In the genomic region with DNA sequence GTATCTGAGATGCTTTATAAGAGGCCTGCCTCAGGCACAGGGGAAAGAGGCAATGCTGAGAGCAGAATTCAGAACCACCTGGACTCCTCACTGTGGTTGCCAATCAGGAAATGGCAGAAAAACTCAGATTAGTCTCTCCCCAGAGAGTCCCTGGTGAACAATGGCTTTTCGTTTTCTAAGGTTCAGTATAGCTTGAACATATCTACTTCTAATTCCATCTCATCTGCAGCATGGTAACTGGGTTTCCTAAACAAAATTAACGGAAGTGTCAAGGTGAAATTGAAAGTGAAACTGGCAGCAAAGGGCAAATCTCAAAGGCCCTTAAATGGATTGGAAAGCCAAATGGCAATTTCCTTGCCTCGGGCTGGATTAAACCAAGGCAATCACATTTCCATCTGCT, we compare ENCODE assay signal across 10 cellular contexts.
DNase-seq lines count a peak whose midpoint lies in the region; ATAC-seq, FAIRE-seq and TF ChIP-seq lines count a peak whose summit lies in the region.
"Had no signal": no experiment of that assay in that cellular context is flagged by ENCODE, and none has a peak within 500 bp of the region (broad histone marks: within the 10 kb centered on the region; RNA-seq: fewer than 3 reads in every experiment).

No MANE protein-coding gene starts in this region.

- H3K79me2 ChIP-seq in keratinocyte (ENCODE audit: control insufficient read depth, insufficient read depth, low read length) = no peaks in the 10 kb centered on the region

- no peak overlapping the region for H3K27ac ChIP-seq in keratinocyte (ENCODE audit: control insufficient read depth, insufficient read depth, low read length)
- no peak overlapping the region for H3K27ac ChIP-seq in sigmoid colon

- H3K4me2 ChIP-seq in keratinocyte (ENCODE audit: control insufficient read depth, extremely low read depth, insufficient read depth, low read depth, low read length) = peak overlapping the region; percentile 75

- H2AFZ ChIP-seq in keratinocyte (ENCODE audit: control insufficient read depth, low read length) = peak overlapping the region; percentile 85

- H3K4me1 Mint-ChIP-seq in HFFc6 (ENCODE audit: low read depth) = no peaks in the 10 kb centered on the region

- no peaks in the 10 kb centered on the region for H3K9me1 ChIP-seq in keratinocyte (ENCODE audit: control insufficient read depth, extremely low read depth, insufficient read depth, low read length)

- no peaks in the 10 kb centered on the region for H4K20me1 ChIP-seq in keratinocyte (ENCODE audit: control insufficient read depth, extremely low read depth, insufficient read depth, low read length)

- WGBS in sigmoid colon, 2 donors = 61 to 68% methylated on average over 3 of the region's 3 CpGs

- ATAC-seq in GM19043 (IDR thresholded peaks at IDR 0.05; ENCODE audit: low read depth, unreplicated experiment) (peak; percentile 61), GM21619 (IDR thresholded peaks at IDR 0.05; ENCODE audit: unreplicated experiment) (no peak)

- H3K4me3 ChIP-seq in GM06990 (replicated peaks; ENCODE audit: low read depth, low read length) (no peak overlapping the region), keratinocyte (ENCODE audit: control insufficient read depth in 2 of 3, extremely low read depth in 1 of 3, insufficient read depth in 2 of 3, low read depth in 1 of 3, low read length in 3 of 3) (peak overlapping the region in 2 of 3 experiments; percentile 47 to 49), sigmoid colon (no peak overlapping the region)

- no peaks in the 10 kb centered on the region for H3K27me3 Mint-ChIP-seq in HFFc6 (ENCODE audit: insufficient read depth)

- H3K9me3 ChIP-seq in keratinocyte (ENCODE audit: control insufficient read depth, low read depth, low read length) (no peaks in the 10 kb centered on the region), sigmoid colon (no peaks in the 10 kb centered on the region)

- peak; percentile 79 for FAIRE-seq in keratinocyte (lab: Jason Lieb, UNC)
- FAIRE-seq: RCC 7860 had no signal

- H3K9me3 Mint-ChIP-seq in HFFc6 = peaks cover 44% of the 10 kb centered on the region

- no peak for TF ChIP-seq EP300 in sigmoid colon (IDR thresholded peaks at IDR 0.05)

- H3K4me3 Mint-ChIP-seq in HFFc6 = no peak overlapping the region; the same call in 1 of the 2 replicates

- no peak for TF ChIP-seq CTCF in GM06990 (IDR thresholded peaks at IDR 0.05; ENCODE audit: insufficient read depth, low read length, poor library complexity, severe bottlenecking)
- no peak for TF ChIP-seq CTCF in keratinocyte (optimal IDR thresholded peaks at IDR 0.05 in 1 of 3, IDR thresholded peaks at IDR 0.05 in 1 of 3, conservative IDR thresholded peaks at IDR 0.05 in 1 of 3; ENCODE audit: extremely low read depth in 1 of 3, insufficient read depth in 2 of 3, low read length in 3 of 3)
- no peak for TF ChIP-seq CTCF in sigmoid colon (IDR thresholded peaks at IDR 0.05)
- no peak for TF ChIP-seq CTCF in HFFc6 (IDR thresholded peaks at IDR 0.05)

- no peaks in the 10 kb centered on the region for H3K27me3 ChIP-seq in GM06990 (replicated peaks; ENCODE audit: control insufficient read depth, insufficient read depth, low read length)
- H3K27me3 ChIP-seq in keratinocyte (ENCODE audit: control insufficient read depth, extremely low read depth, insufficient read depth, low read length) = no peaks in the 10 kb centered on the region
- H3K27me3 ChIP-seq in sigmoid colon = no peaks in the 10 kb centered on the region

- dilution Hi-C loops in keratinocyte (cut with MboI; ENCODE audit: extremely low pct_ligation_motif_present, low sequenced_read_pairs) = no loop called here

- H3K9ac ChIP-seq in keratinocyte (ENCODE audit: control insufficient read depth, extremely low read depth, insufficient read depth, low read length) = no peak overlapping the region

- DNase-seq in GM06990 (ENCODE audit: extremely low read depth, insufficient read length) = peak; percentile 15
- peak; percentile 13 for DNase-seq in M059J (ENCODE audit: low read depth)
- DNase-seq in keratinocyte (ENCODE audit: low read depth, low spot score) = no peak
- no peak for DNase-seq in sigmoid colon
- DNase-seq in HFFc6 = no peak
- DNase-seq: activated CD8-positive, alpha-beta memory T cell treated with anti-CD3 and anti-CD28 coated beads, Interleukin-2, amount 50 U/mL, for 4 hours; dermis blood vessel endothelial cell had no signal

- TF ChIP-seq POLR2A in sigmoid colon (IDR thresholded peaks at IDR 0.05) = no peak

- intact Hi-C loops in sigmoid colon (cut with DNase I) = no loop called here

- H3K36me3 ChIP-seq in GM06990 (ENCODE audit: control insufficient read depth, insufficient read depth, low read length) (no peaks in the 10 kb centered on the region), keratinocyte (ENCODE audit: control insufficient read depth in 2 of 2, extremely low read depth in 1 of 2, insufficient read depth in 2 of 2, low read length in 2 of 2) (no peaks in the 10 kb centered on the region), sigmoid colon (no peaks in the 10 kb centered on the region)

- no peak overlapping the region for H3K27ac Mint-ChIP-seq in HFFc6

- no peaks in the 10 kb centered on the region for H3K36me3 Mint-ChIP-seq in HFFc6 (ENCODE audit: low read depth)

- no peaks in the 10 kb centered on the region for H3K4me1 ChIP-seq in keratinocyte (ENCODE audit: control insufficient read depth, extremely low read depth, insufficient read depth, low read length)
- peaks cover 0 to 19% (median 5%) of the 10 kb centered on the region in 4 donors for H3K4me1 ChIP-seq in sigmoid colon

Comparison
In these comparisons a context has a peak if more than half of its experiments do, and no peak if none do; other contexts are left out.
1. DNase-seq: peak in GM06990 (single experiment) and M059J (single experiment); none in keratinocyte (single experiment), sigmoid colon (single experiment) and HFFc6 (single experiment).
2. H3K4me3 ChIP-seq: peak in keratinocyte (2 of 3); none in GM06990 (single experiment) and sigmoid colon (0 of 4).